ENCODE assay signal across 25 cellular contexts in the genomic region with DNA sequence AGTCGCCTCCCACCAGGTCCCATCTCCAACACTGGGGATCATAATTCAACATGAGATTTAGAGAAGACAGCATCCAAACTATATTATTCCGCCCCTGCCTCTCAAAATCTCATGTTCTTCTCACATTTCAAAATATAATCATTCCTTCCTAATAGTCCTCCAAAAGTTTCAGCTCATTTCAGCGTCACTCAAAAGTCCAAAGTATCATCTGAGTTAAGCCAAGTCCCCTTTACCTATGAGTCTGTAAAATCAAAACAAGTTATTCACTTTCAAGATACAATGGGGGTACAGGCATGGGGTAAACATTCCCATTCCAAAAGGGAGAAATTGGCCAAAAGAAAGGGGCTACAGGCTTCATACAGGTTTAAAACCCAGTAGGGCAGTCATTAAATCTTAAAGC. TPM values are rescaled to one million over a fixed set of nuclear protein-coding genes. Genes with fewer than 3 reads are reported as not detected.
"Had no signal": no experiment of that assay in that cellular context is flagged by ENCODE, and none has a peak within 500 bp of the region (broad histone marks: within the 10 kb centered on the region; RNA-seq: fewer than 3 reads in every experiment).

No MANE protein-coding gene starts in this region.

- H3K4me3 ChIP-seq: body of pancreas, right atrium auricular region, SJCRH30, skin epidermis, suprapubic skin had no signal

- ATAC-seq: activated CD8-positive, alpha-beta memory T cell treated with anti-CD3 and anti-CD28 coated beads, Interleukin-2, amount 10 ng/mL, durations not matched to agents 7 days and 5 days; body of pancreas; left ventricle myocardium superior had no signal

- H3K4me3 Mint-ChIP-seq: activated CD8-positive, alpha-beta memory T cell treated with anti-CD3 and anti-CD28 coated beads, Interleukin-2, amount 10 ng/mL, durations not matched to agents 7 days and 5 days; nephron had no signal

- H3K27me3 ChIP-seq: body of pancreas, right atrium auricular region, SJCRH30, suprapubic skin had no signal

- H3K27me3 Mint-ChIP-seq: activated CD8-positive, alpha-beta memory T cell treated with anti-CD3 and anti-CD28 coated beads, Interleukin-2, amount 10 ng/mL, durations not matched to agents 7 days and 5 days; progenitor cell of endocrine pancreas had no signal

- H3K9me3 ChIP-seq: body of pancreas, right atrium auricular region, SJCRH30, suprapubic skin had no signal

- H3K27ac ChIP-seq: body of pancreas, right atrium auricular region, SJCRH30, skin epidermis, suprapubic skin had no signal

- H3K36me3 ChIP-seq: right atrium auricular region, SJCRH30, suprapubic skin had no signal

- H3K27ac Mint-ChIP-seq: nephron, progenitor cell of endocrine pancreas had no signal

- DNase-seq: activated CD4-positive, alpha-beta T cell treated with anti-CD3 and anti-CD28 coated beads, Interleukin-2, amount 50 U/mL, for 1 hour; activated CD4-positive, CD25-positive, alpha-beta regulatory T cell; activated CD8-positive, alpha-beta memory T cell treated with anti-CD3 and anti-CD28 coated beads, Interleukin-2, amount 10 ng/mL, durations not matched to agents 7 days and 5 days; activated naive CD4-positive, alpha-beta T cell; amygdala; body of pancreas; caudate nucleus; cortex of kidney; effector CD8-positive, alpha-beta T cell; foreskin fibroblast; hypothalamus; left ventricle myocardium superior; mesendoderm; occipital lobe; SJCRH30; stimulated activated CD4-positive, alpha-beta T cell treated with anti-CD3 and anti-CD28 coated beads, Interleukin-15, amount 100 ng/mL, for 24 hours; stimulated activated CD4-positive, alpha-beta T cell treated with anti-CD3 and anti-CD28 coated beads, Interleukin-4, amount 100 ng/mL, for 1 hour; stimulated activated naive CD4-positive, alpha-beta T cell treated with Interleukin-2 at 50 U/mL for 16 hours; trophoblast cell had no signal

- H3K4me1 ChIP-seq: SJCRH30 had no signal

RNA-seq across cellular contexts. Expression of gene SUMO4, which starts 39.5 kb away (rescaled TPM):
- total RNA-seq: kidney epithelial cell had no signal
